1 cellular context compared by ENCODE assay signal in genomic region chr3:122679085-122679466, GRCh38.
TF ChIP-seq lines count a peak whose summit lies in the region.

No MANE protein-coding gene starts in this region.

TF ChIP-seq in GM23338, 12 proteins besides CTCF, POLR2A, EP300 and RAD21 (continued from another document):
- TF ChIP-seq ZNF462 (CRISPR knock-in tag; IDR thresholded peaks at IDR 0.05) (no peak), STAT1 (IDR thresholded peaks at IDR 0.05; ENCODE audit: unreplicated experiment) (no peak), ZNF114 (CRISPR knock-in tag; IDR thresholded peaks at IDR 0.05) (no peak)
